8 cellular contexts compared by ENCODE assay signal in the genomic region with DNA sequence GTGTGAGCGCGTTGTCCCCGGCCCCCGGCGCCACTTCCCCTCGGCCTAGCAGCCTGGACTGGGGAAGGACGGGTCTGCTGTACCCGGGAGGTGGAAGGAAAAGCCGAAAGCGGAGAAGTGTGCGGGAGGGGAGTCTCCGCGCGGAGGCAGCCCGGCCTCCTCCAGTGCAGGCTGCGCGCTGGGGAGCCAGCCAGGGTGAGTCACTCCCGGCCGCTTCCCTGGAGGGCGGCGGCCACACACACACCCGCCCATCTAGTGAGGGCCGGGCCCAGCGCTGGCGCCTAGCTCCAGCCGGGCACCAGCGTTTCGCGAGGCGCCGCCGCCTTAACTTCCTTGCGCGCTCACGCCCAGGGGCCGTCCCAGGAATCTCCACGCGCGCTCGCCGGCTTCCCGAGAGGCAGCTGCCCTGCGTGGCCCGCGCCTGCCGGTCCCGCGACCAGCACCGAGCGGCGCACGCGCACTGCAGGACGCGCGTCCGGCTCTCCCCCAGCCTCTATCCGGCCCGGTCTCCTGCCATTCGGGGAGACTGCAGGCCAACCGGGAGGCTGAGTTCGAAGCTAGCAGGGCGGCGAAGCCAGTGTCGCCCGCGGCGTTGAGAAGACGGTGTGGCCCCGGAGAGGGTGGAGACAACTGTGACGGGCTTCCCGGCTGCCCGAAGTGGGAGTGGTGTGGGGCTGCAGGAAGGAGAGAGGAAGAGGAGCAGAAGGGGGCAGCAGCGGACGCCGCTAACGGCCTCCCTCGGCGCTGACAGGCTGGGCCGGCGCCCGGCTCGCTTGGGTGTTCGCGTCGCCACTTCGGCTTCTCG. TPM values are rescaled to one million over a fixed set of nuclear protein-coding genes. Genes with fewer than 3 reads are reported as not detected.
DNase-seq lines count a peak whose midpoint lies in the region; ATAC-seq and TF ChIP-seq lines count a peak whose summit lies in the region.

A gene (plus strand): TSS at position 702 of the 805 bp plus-strand sequence. CDS start 36,716 bp downstream, outside the sequence.

- H3K27me3 ChIP-seq in SU-DHL-6 (ENCODE audit: low read length) (no peaks in the 10 kb centered on the region), heart left ventricle (no peaks in the 10 kb centered on the region), upper lobe of right lung (no peaks in the 10 kb centered on the region)

- intact Hi-C loops in heart left ventricle (cut with DNase I) (loop anchor here (1.0 to 10.0 kb wide), 17 partner anchors 42 to 620 kb away; a partner anchor contains a TSS), posterior vena cava (cut with DNase I) (loop anchor here (5.0 to 10.0 kb wide), 2 partner anchors 50 to 222 kb away; no protein-coding TSS in a partner anchor), upper lobe of right lung (cut with DNase I) (loop anchor here (5.0 kb wide), 2 partner anchors 222 to 613 kb away; no protein-coding TSS in a partner anchor)

- ATAC-seq in heart left ventricle (peak; percentile 88 to 98 (median 96)), upper lobe of right lung (peak; percentile 94)

- peaks cover 32% of the 10 kb centered on the region for H3K4me1 Mint-ChIP-seq in HFFc6 (ENCODE audit: low read depth)

- H3K9me3 ChIP-seq in SU-DHL-6 (ENCODE audit: insufficient read depth, low read length) (no peaks in the 10 kb centered on the region), heart left ventricle (no peaks in the 10 kb centered on the region), upper lobe of right lung (no peaks in the 10 kb centered on the region)

- H3K4me3 ChIP-seq in SU-DHL-6 (ENCODE audit: insufficient read depth, low read length, poor library complexity, severe bottlenecking) = peak within 1 kb of the TSS; percentile 57
- peak within 1 kb of the TSS; percentile 72 to 94 (median 79) for H3K4me3 ChIP-seq in heart left ventricle
- H3K4me3 ChIP-seq in upper lobe of right lung = peak within 1 kb of the TSS; percentile 95

- H3K36me3 ChIP-seq in SU-DHL-6 (ENCODE audit: low read length) = no peaks in the 10 kb centered on the region
- peaks cover 0 to 9% (median 0%) of the 10 kb centered on the region in 9 donors for H3K36me3 ChIP-seq in heart left ventricle
- peaks cover 2% of the 10 kb centered on the region for H3K36me3 ChIP-seq in upper lobe of right lung

- H3K27ac Mint-ChIP-seq in HFFc6 = peak within 1 kb of the TSS; percentile 96

- H3K4me2 ChIP-seq in SU-DHL-6 (ENCODE audit: low read depth, low read length, poor library complexity, severe bottlenecking) = peak within 1 kb of the TSS; percentile 70

- DNase-seq in GM10266 (ENCODE audit: extremely low spot score) (peak; percentile 78), HFFc6 (peak; percentile 96), NAMALWA (ENCODE audit: low spot score) (peak; percentile 76), heart left ventricle (peak; percentile 92 to 95 (median 94)), posterior vena cava (ENCODE audit: low spot score) (peak; percentile 98), upper lobe of right lung (peak; percentile 96)
- DNase-seq in activated naive CD8-positive, alpha-beta T cell treated with anti-CD3 and anti-CD28 coated beads, Interleukin-2, amount 50 U/mL, for 16 hours (ENCODE audit: low read depth, low spot score) = peak; percentile 56

- peak within 1 kb of the TSS; percentile 67 for H3K9ac ChIP-seq in SU-DHL-6 (ENCODE audit: low read length)

- H3K4me1 ChIP-seq in heart left ventricle (peaks cover 0 to 67% (median 27%) of the 10 kb centered on the region in 12 donors), upper lobe of right lung (peaks cover 38% of the 10 kb centered on the region)

- no peaks in the 10 kb centered on the region for H3K79me2 ChIP-seq in SU-DHL-6 (ENCODE audit: insufficient read depth, low read length)

- H3K9me3 Mint-ChIP-seq in HFFc6 = no peaks in the 10 kb centered on the region

- 0 to 1% (median 0%) methylated on average over 28 to 88 of the region's 88 CpGs for WGBS in heart left ventricle, 4 donors

- 0 out of 2 replicates have a peak, but pooled peaks cover 3% of the 10 kb centered on the region for H3F3A ChIP-seq in SU-DHL-6 (ENCODE audit: insufficient read depth)

- H3K36me3 Mint-ChIP-seq in HFFc6 (ENCODE audit: low read depth) = no peaks in the 10 kb centered on the region

- peak within 1 kb of the TSS; percentile 91 for H3K4me3 Mint-ChIP-seq in HFFc6

- peak within 1 kb of the TSS; percentile 50 for H3K27ac ChIP-seq in SU-DHL-6 (ENCODE audit: low read depth, low read length)
- peak within 1 kb of the TSS; percentile 93 to 100 (median 98) for H3K27ac ChIP-seq in heart left ventricle
- H3K27ac ChIP-seq in upper lobe of right lung = peak within 1 kb of the TSS; percentile 98

- H2AFZ ChIP-seq in SU-DHL-6 (ENCODE audit: low read depth, low read length, severe bottlenecking) = peak within 1 kb of the TSS; percentile 84

- no peaks in the 10 kb centered on the region for H3K9me2 ChIP-seq in SU-DHL-6 (replicated peaks; ENCODE audit: insufficient read depth, low read length)

- no peaks in the 10 kb centered on the region; the same call in 1 of the 2 replicates for H3K27me3 Mint-ChIP-seq in HFFc6 (ENCODE audit: insufficient read depth)

- H4K20me1 ChIP-seq in SU-DHL-6 (ENCODE audit: low read depth, low read length) = no peaks in the 10 kb centered on the region

- peak in 1 of 2 donors; percentile 63 for TF ChIP-seq POLR2A in heart left ventricle (IDR thresholded peaks at IDR 0.05)

- TF ChIP-seq CTCF in GM10266 (IDR thresholded peaks at IDR 0.05; ENCODE audit: control insufficient read depth, insufficient read depth, low read depth, missing control alignments) (peak; percentile 56), HFFc6 (IDR thresholded peaks at IDR 0.05) (peak; percentile 71), SU-DHL-6 (IDR thresholded peaks at IDR 0.05; ENCODE audit: insufficient read depth, low read length, poor library complexity, severe bottlenecking) (no peak), heart left ventricle (IDR thresholded peaks at IDR 0.05) (peak in 11 of 12 donors; percentile 31 to 74 (median 50)), upper lobe of right lung (IDR thresholded peaks at IDR 0.05) (peak; percentile 56)

RNA-seq across cellular contexts. Expression of the gene that starts here (rescaled TPM):
- total RNA-seq in HFFc6 (2021; fragmentation: NEBNext Ultra II Directional; extraction: Animal tissue kit (Norgen Biotek cat#: 25700)) = 1 to 10 TPM; 5.0 to 6.5 (median 6.0) TPM
- total RNA-seq in heart left ventricle (10 to 100 TPM; 17.0 to 62.9 (median 33.3) TPM), posterior vena cava (10 to 100 TPM; 65.8 to 67.2 TPM), upper lobe of right lung (24.4 TPM)
- polyA plus RNA-seq in heart left ventricle = 1 to 10 TPM; 4.3 to 6.2 TPM

Comparison
In these comparisons a context has a peak if more than half of its experiments do, and no peak if none do; other contexts are left out.
1. Peak in every context shown above with its lines: DNase-seq, ATAC-seq, H3K4me3 ChIP-seq and H3K27ac ChIP-seq.